8 cellular contexts compared by ENCODE assay signal in the genomic region with DNA sequence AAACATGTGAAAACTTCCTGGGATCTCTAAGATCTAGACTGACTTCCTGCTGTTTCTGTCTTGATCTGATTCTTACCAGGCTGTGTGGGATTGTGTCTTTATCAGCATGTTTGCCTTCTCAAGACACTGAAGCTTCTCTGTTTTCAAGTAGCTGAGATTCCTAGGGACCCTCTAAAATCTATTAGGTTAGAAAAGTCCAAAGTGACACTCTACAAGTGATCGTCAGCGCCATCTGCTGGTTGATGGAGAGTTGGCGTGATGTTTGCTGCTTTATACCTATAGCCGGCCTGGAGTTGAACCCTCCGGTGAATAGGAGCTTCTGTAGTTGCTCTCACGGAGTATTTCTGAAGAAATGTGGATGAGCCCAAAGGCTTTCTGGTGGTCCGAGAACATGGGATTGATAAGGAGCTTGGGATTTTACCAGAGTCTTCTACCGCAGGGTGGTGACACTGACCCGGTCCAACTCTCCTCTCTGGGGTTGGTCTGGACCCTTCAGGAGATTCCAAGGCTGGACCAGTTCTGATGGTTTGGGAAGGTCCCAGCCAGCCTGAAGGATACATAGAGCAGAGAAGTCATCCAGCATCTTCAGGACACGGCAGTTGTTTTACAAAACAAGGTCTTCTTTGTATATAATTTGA.
DNase-seq lines count a peak whose midpoint lies in the region; ATAC-seq, FAIRE-seq and TF ChIP-seq lines count a peak whose summit lies in the region.

No MANE protein-coding gene starts in this region.

- no peak overlapping the region for H3K27ac Mint-ChIP-seq in GM23338

- H3K4me1 ChIP-seq in GM23338 (ENCODE audit: insufficient read depth) (peaks cover 7% of the 10 kb centered on the region; the same call in 1 of the 2 replicates), breast epithelium (no peaks in the 10 kb centered on the region), kidney (ENCODE audit: control insufficient read depth in 1 of 2, insufficient read depth in 1 of 2, low read depth in 1 of 2, low read length in 2 of 2) (no peaks in the 10 kb centered on the region)

- H3K36me3 ChIP-seq in GM23338 (ENCODE audit: insufficient read depth) (no peaks in the 10 kb centered on the region), breast epithelium (no peaks in the 10 kb centered on the region), kidney (ENCODE audit: control insufficient read depth in 1 of 2, insufficient read depth in 2 of 2, low read length in 2 of 2) (no peaks in the 10 kb centered on the region)

- FAIRE-seq in kidney (lab: Jason Lieb, UNC) = no peak

- H3F3A ChIP-seq in GM23338 (replicated peaks; ENCODE audit: low read depth) = no peaks in the 10 kb centered on the region

- H3K27ac ChIP-seq in C4-2B (no peak overlapping the region), GM23338 (ENCODE audit: low read depth) (no peak overlapping the region), breast epithelium (no peak overlapping the region), kidney (ENCODE audit: low read depth in 2 of 2, low read length in 2 of 2) (no peak overlapping the region)

- H3K9ac ChIP-seq in kidney (ENCODE audit: low read length in 2 of 2) = no peak overlapping the region

- no peaks in the 10 kb centered on the region for H3K36me3 Mint-ChIP-seq in GM23338 (ENCODE audit: low read depth)

- intact Hi-C loops in breast epithelium (cut with DNase I; ENCODE audit: low total_unique reads) = no loop called here
- intact Hi-C loops in kidney (cut with DNase I) = no loop called here

- TF ChIP-seq CTCF in C4-2B (conservative IDR thresholded peaks at IDR 0.05) (peak; percentile 93), GM23338 (conservative IDR thresholded peaks at IDR 0.05; ENCODE audit: low read depth in 2 of 2) (peak; percentile 90 to 99), WI38 (IDR thresholded peaks at IDR 0.05; ENCODE audit: low read depth, low read length) (peak; percentile 84), breast epithelium (IDR thresholded peaks at IDR 0.05) (peak; percentile 50 to 67 (median 67)), kidney (IDR thresholded peaks at IDR 0.05; ENCODE audit: borderline replicate concordance, extremely low read depth, insufficient read depth) (peak; percentile 85)

- no peak overlapping the region for H3K4me3 Mint-ChIP-seq in GM23338

- H3K4me1 Mint-ChIP-seq in GM23338 = peaks cover 4% of the 10 kb centered on the region; the same call in 2 of the 3 replicates

- no peaks in the 10 kb centered on the region for H3K79me2 ChIP-seq in GM23338 (replicated peaks; ENCODE audit: insufficient read depth)

- peaks cover 6% of the 10 kb centered on the region for H3K27me3 Mint-ChIP-seq in GM23338 (ENCODE audit: insufficient read depth, low read depth, poor library complexity)

- ATAC-seq in GM23338 (peak; percentile 94), GM21576 (IDR thresholded peaks at IDR 0.05; ENCODE audit: unreplicated experiment) (no peak)

- H4K20me1 ChIP-seq in GM23338 (replicated peaks; ENCODE audit: insufficient read depth) = no peaks in the 10 kb centered on the region

- H3K27me3 ChIP-seq in GM23338 (ENCODE audit: insufficient read depth) (no peaks in the 10 kb centered on the region), breast epithelium (no peaks in the 10 kb centered on the region)

- H3K4me3 ChIP-seq in GM23338 (no peak overlapping the region), WI38 (ENCODE audit: low read depth, low read length) (no peak overlapping the region), breast epithelium (no peak overlapping the region), kidney (ENCODE audit: low read length in 2 of 2) (no peak overlapping the region)

- H2AFZ ChIP-seq in GM23338 = peak overlapping the region; percentile 47; the same call in 1 of the 2 replicates

- H3K9me2 ChIP-seq in GM23338 (ENCODE audit: insufficient read depth) = no peaks in the 10 kb centered on the region

- DNase-seq in GM23338 (ENCODE audit: low spot score) (peak; percentile 95), NCI-H2029 treated with DMSO at 0.1 percent for 48 hours (lab: John Stamatoyannopoulos, UW) (peak; percentile 40), breast epithelium (ENCODE audit: low spot score in 2 of 2) (peak; percentile 38 to 71), kidney (no peak)
- peak; percentile 69 for DNase-seq in stimulated activated CD4-positive, alpha-beta T cell treated with anti-CD3 and anti-CD28 coated beads, Interleukin-2, amount 100 ng/mL, for 4 hours (ENCODE audit: low read depth)

- H3K9me3 ChIP-seq in breast epithelium (no peaks in the 10 kb centered on the region), kidney (ENCODE audit: control insufficient read depth in 1 of 2, low read length in 2 of 2) (no peaks in the 10 kb centered on the region)

- H3K9me3 Mint-ChIP-seq in GM23338 = no peaks in the 10 kb centered on the region; the same call in 2 of the 3 replicates

- no peak overlapping the region for H3K4me2 ChIP-seq in GM23338

- no peak for TF ChIP-seq POLR2A in breast epithelium (IDR thresholded peaks at IDR 0.05)

TF ChIP-seq in GM23338, 12 proteins besides CTCF, POLR2A, EP300 and RAD21 (continues in another document):
- TF ChIP-seq STAT1 (IDR thresholded peaks at IDR 0.05; ENCODE audit: unreplicated experiment) = no peak
- no peak for TF ChIP-seq POLR2AphosphoS5 (IDR thresholded peaks at IDR 0.05; ENCODE audit: low read depth)
- TF ChIP-seq, protein P1, sequence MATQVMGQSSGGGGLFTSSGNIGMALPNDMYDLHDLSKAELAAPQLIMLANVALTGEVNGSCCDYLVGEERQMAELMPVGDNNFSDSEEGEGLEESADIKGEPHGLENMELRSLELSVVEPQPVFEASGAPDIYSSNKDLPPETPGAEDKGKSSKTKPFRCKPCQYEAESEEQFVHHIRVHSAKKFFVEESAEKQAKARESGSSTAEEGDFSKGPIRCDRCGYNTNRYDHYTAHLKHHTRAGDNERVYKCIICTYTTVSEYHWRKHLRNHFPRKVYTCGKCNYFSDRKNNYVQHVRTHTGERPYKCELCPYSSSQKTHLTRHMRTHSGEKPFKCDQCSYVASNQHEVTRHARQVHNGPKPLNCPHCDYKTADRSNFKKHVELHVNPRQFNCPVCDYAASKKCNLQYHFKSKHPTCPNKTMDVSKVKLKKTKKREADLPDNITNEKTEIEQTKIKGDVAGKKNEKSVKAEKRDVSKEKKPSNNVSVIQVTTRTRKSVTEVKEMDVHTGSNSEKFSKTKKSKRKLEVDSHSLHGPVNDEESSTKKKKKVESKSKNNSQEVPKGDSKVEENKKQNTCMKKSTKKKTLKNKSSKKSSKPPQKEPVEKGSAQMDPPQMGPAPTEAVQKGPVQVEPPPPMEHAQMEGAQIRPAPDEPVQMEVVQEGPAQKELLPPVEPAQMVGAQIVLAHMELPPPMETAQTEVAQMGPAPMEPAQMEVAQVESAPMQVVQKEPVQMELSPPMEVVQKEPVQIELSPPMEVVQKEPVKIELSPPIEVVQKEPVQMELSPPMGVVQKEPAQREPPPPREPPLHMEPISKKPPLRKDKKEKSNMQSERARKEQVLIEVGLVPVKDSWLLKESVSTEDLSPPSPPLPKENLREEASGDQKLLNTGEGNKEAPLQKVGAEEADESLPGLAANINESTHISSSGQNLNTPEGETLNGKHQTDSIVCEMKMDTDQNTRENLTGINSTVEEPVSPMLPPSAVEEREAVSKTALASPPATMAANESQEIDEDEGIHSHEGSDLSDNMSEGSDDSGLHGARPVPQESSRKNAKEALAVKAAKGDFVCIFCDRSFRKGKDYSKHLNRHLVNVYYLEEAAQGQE (IDR thresholded peaks at IDR 0.05; ENCODE audit: unreplicated experiment) = no peak
- TF ChIP-seq ZNF331 (CRISPR knock-in tag; IDR thresholded peaks at IDR 0.05; ENCODE audit: low read depth) = no peak
- peak; percentile 55 for TF ChIP-seq JUNB (IDR thresholded peaks at IDR 0.05; ENCODE audit: unreplicated experiment)
- TF ChIP-seq, protein P2, sequence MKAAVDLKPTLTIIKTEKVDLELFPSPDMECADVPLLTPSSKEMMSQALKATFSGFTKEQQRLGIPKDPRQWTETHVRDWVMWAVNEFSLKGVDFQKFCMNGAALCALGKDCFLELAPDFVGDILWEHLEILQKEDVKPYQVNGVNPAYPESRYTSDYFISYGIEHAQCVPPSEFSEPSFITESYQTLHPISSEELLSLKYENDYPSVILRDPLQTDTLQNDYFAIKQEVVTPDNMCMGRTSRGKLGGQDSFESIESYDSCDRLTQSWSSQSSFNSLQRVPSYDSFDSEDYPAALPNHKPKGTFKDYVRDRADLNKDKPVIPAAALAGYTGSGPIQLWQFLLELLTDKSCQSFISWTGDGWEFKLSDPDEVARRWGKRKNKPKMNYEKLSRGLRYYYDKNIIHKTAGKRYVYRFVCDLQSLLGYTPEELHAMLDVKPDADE (IDR thresholded peaks at IDR 0.05) = no peak
